1 cellular context compared by ENCODE assay signal in the genomic region with DNA sequence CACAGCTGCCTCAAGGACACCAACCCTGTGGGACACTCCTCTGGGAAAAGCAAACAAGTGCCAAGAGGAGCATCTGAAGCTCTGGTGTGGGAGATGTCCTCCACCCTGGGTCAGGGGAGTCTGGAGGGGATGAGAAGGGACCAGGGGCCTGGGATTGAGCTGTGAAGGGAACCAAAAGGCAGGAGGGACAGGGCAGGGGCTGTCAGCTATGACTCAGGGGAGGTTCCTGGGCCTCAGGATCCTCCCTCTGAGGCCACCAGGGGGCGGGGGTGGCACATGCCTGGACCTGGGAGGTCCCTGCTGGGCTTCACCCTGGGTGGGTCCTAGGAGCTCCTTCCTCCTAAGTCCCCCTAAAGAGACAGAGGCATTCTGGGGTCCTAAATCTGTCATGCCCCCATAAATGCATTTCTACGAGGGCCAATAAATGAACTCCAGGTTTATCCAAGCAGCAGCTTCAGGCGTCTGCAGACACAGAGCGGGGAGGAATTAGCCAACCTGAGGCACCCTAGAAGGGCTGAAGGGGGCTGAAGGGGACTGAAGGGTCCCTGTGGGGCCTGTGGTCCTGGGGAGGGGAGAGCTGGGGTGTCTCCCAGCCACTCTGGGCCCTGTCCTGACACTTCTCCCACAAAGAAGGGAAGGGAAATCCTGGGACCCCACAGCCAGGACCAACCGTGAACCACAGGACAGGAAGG.
TF ChIP-seq lines count a peak whose summit lies in the region.

No MANE protein-coding gene starts in this region.

TF ChIP-seq in WTC11, 78 proteins besides CTCF, POLR2A, EP300 and RAD21 (continued from another document):
- TF ChIP-seq, protein P1, sequence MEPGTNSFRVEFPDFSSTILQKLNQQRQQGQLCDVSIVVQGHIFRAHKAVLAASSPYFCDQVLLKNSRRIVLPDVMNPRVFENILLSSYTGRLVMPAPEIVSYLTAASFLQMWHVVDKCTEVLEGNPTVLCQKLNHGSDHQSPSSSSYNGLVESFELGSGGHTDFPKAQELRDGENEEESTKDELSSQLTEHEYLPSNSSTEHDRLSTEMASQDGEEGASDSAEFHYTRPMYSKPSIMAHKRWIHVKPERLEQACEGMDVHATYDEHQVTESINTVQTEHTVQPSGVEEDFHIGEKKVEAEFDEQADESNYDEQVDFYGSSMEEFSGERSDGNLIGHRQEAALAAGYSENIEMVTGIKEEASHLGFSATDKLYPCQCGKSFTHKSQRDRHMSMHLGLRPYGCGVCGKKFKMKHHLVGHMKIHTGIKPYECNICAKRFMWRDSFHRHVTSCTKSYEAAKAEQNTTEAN (CRISPR knock-in tag; IDR thresholded peaks at IDR 0.05) = no peak
- no peak for TF ChIP-seq RORB (CRISPR knock-in tag; IDR thresholded peaks at IDR 0.05)
- TF ChIP-seq, protein P2, sequence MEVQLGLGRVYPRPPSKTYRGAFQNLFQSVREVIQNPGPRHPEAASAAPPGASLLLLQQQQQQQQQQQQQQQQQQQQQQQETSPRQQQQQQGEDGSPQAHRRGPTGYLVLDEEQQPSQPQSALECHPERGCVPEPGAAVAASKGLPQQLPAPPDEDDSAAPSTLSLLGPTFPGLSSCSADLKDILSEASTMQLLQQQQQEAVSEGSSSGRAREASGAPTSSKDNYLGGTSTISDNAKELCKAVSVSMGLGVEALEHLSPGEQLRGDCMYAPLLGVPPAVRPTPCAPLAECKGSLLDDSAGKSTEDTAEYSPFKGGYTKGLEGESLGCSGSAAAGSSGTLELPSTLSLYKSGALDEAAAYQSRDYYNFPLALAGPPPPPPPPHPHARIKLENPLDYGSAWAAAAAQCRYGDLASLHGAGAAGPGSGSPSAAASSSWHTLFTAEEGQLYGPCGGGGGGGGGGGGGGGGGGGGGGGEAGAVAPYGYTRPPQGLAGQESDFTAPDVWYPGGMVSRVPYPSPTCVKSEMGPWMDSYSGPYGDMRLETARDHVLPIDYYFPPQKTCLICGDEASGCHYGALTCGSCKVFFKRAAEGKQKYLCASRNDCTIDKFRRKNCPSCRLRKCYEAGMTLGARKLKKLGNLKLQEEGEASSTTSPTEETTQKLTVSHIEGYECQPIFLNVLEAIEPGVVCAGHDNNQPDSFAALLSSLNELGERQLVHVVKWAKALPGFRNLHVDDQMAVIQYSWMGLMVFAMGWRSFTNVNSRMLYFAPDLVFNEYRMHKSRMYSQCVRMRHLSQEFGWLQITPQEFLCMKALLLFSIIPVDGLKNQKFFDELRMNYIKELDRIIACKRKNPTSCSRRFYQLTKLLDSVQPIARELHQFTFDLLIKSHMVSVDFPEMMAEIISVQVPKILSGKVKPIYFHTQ (CRISPR knock-in tag; IDR thresholded peaks at IDR 0.05) = no peak
TF ChIP-seq in WTC11: peak in this region for 0.
